In the genomic region with DNA sequence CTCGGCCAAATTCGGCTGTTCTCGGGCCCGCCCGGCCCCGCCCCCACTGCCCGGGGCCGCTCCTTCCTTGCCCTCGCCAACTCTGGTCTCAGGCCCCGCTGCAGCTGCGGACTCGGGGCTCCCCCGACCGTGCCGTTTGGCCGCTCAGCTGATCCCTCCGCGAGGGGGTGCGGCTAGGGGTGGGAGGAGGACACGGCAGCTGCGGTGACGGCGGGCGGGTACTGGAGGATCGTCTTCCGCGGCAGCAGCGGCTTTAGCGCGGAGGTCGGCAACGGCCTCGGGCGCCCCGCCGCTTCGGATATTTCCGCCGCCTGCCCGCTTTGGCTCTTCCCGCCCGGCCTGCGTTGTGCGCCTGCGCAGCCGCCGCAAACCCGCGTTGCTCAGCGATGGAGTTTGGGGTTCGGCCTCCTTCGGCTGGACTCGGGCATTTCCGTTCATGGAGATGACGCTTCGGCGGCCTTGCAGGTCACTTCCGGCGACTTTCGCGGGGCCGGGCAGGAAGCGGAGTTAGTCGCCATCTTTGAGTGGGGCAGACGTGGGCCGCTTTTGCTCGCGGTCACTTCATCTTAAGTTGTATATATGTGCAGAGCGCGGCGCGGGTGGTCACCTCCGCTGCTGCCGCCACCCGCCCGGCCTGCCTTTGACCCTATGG, we compare ENCODE assay signal across 1 cellular context.
A peak's percentile ranks its signal among the peaks of the same experiment; 100 is the strongest.
TF ChIP-seq lines count a peak whose summit lies in the region.

No MANE protein-coding gene starts in this region.

TF ChIP-seq in GM12878, 131 proteins besides CTCF, POLR2A, EP300 and RAD21 (continued from another document):
- TF ChIP-seq ZNF207 (IDR thresholded peaks at IDR 0.05; ENCODE audit: borderline replicate concordance), result peak; percentile 20; the same call in 1 of the 2 replicates
- TF ChIP-seq JUNB (IDR thresholded peaks at IDR 0.05), result no peak
- peak; percentile 48; the same call in 1 of the 2 replicates for TF ChIP-seq TAF1 (IDR thresholded peaks at IDR 0.05; ENCODE audit: borderline replicate concordance, low read depth, low read length)
